Comparison of ENCODE assay signal across 8 cellular contexts in genomic region chr6:157822221-157823000, GRCh38. TPM values are rescaled to one million over a fixed set of nuclear protein-coding genes. Genes with fewer than 3 reads are reported as not detected.
A peak's percentile ranks its signal among the peaks of the same experiment; 100 is the strongest.
DNase-seq lines count a peak whose midpoint lies in the region; ATAC-seq and TF ChIP-seq lines count a peak whose summit lies in the region.

No MANE protein-coding gene starts in this region.

- no TSS peak for BruUV-seq in OCI-LY7 (replicated peaks; lab: Mats Ljungman, UMichigan)

- CTCF ChIA-PET in CD8-positive, alpha-beta memory T cell (lab: Charles Lee), result interaction anchor here (1.2 kb wide), 1 partner anchor 65 kb away, joined by 3 read pairs; no protein-coding TSS in a partner anchor
- CTCF ChIA-PET in OCI-LY7 (lab: Charles Lee; ENCODE audit: unreplicated experiment), result no interaction called here

- H2AFZ ChIP-seq in OCI-LY7 (ENCODE audit: low read length), result no peak overlapping the region

- H3K4me1 Mint-ChIP-seq in CD8-positive, alpha-beta memory T cell, result peaks cover 21 to 32% (median 24%) of the 10 kb centered on the region in 3 donors

- POLR2A ChIA-PET in CD8-positive, alpha-beta memory T cell (lab: Charles Lee), result no interaction called here
- POLR2A ChIA-PET in OCI-LY7 (lab: Charles Lee), result no interaction called here

- peak overlapping the region; percentile 34 to 84 (median 74) for H3K27ac Mint-ChIP-seq in CD8-positive, alpha-beta memory T cell

- no peaks in the 10 kb centered on the region for H3K27me3 ChIP-seq in CD8-positive, alpha-beta memory T cell (ENCODE audit: insufficient read depth, low read length, poor library complexity, severe bottlenecking)

- ATAC-seq in HG02981 (IDR thresholded peaks at IDR 0.05; ENCODE audit: unreplicated experiment) (peak; percentile 4), omental fat pad (ENCODE audit: low FRiP score) (peak; percentile 61)

- H3K9me3 Mint-ChIP-seq in CD8-positive, alpha-beta memory T cell, result no peaks in the 10 kb centered on the region

- no peaks in the 10 kb centered on the region for H4K20me1 ChIP-seq in OCI-LY7 (ENCODE audit: insufficient read depth, low read length)

- DNase-seq in CD8-positive, alpha-beta memory T cell, result peak in 2 of 5 donors; percentile 16 to 50
- peak; percentile 53 for DNase-seq in activated CD8-positive, alpha-beta memory T cell treated with anti-CD3 and anti-CD28 coated beads, Interleukin-2, amount 50 U/mL, for 4 hours
- no peak for DNase-seq in fibroblast of the aortic adventitia (ENCODE audit: low read depth)
- no peak for DNase-seq in omental fat pad (ENCODE audit: low spot score)
- no peak for DNase-seq in activated effector memory CD4-positive, alpha-beta T cell treated with anti-CD3 and anti-CD28 coated beads, Interleukin-2, amount 50 U/mL, for 16 hours
- no peak for DNase-seq in hepatic stellate cell (ENCODE audit: low spot score)
- no peak for DNase-seq in OCI-LY7 (ENCODE audit: low spot score)

- intact Hi-C loops in OCI-LY7 (cut with micrococcal nuclease; ENCODE audit: unreplicated experiment), result no loop called here

- H3K36me3 Mint-ChIP-seq in CD8-positive, alpha-beta memory T cell, result peaks cover 0 to 4% (median 0%) of the 10 kb centered on the region in 3 donors

- no peak overlapping the region for H3K4me3 ChIP-seq in CD8-positive, alpha-beta memory T cell (ENCODE audit: low read length)
- H3K4me3 ChIP-seq in fibroblast of the aortic adventitia (ENCODE audit: low read depth, low read length) (peak overlapping the region; percentile 63), OCI-LY7 (ENCODE audit: low read depth, low read length, poor library complexity, severe bottlenecking) (no peak overlapping the region)

- no peak overlapping the region for H3K4me2 ChIP-seq in OCI-LY7 (ENCODE audit: low read length)

- H3K4me1 ChIP-seq in CD8-positive, alpha-beta memory T cell (ENCODE audit: insufficient read depth, low read length), result peaks cover 14% of the 10 kb centered on the region
- H3K4me1 ChIP-seq in OCI-LY7 (ENCODE audit: insufficient read depth, low read length, poor library complexity, severe bottlenecking), result peaks cover 14% of the 10 kb centered on the region

- TF ChIP-seq CTCF in fibroblast of the aortic adventitia (IDR thresholded peaks at IDR 0.05; ENCODE audit: insufficient read depth, low read length) (no peak), omental fat pad (IDR thresholded peaks at IDR 0.05) (no peak), OCI-LY7 (conservative IDR thresholded peaks at IDR 0.05; ENCODE audit: low read length) (no peak)

- no peaks in the 10 kb centered on the region for H3K9me3 ChIP-seq in CD8-positive, alpha-beta memory T cell (ENCODE audit: low read length)
- no peaks in the 10 kb centered on the region for H3K9me3 ChIP-seq in OCI-LY7 (ENCODE audit: low read length)

- H3K36me3 ChIP-seq in CD8-positive, alpha-beta memory T cell (ENCODE audit: insufficient read depth, low read length), result no peaks in the 10 kb centered on the region
- H3K36me3 ChIP-seq in OCI-LY7 (ENCODE audit: insufficient read depth, low read length), result no peaks in the 10 kb centered on the region

- H3K9me2 ChIP-seq in OCI-LY7 (ENCODE audit: insufficient read depth, low read length), result no peaks in the 10 kb centered on the region

- no peaks in the 10 kb centered on the region for H3K79me2 ChIP-seq in OCI-LY7 (ENCODE audit: insufficient read depth, low read depth, low read length)

- peak overlapping the region; percentile 71 to 89 (median 77) for H3K4me3 Mint-ChIP-seq in CD8-positive, alpha-beta memory T cell

- H3K27me3 Mint-ChIP-seq in CD8-positive, alpha-beta memory T cell, result peaks cover 8% of the 10 kb centered on the region in 2 donors

- H3K27ac ChIP-seq in CD8-positive, alpha-beta memory T cell (ENCODE audit: low read depth, low read length), result peak overlapping the region; percentile 9
- no peak overlapping the region for H3K27ac ChIP-seq in OCI-LY7 (ENCODE audit: low read depth, low read length, poor library complexity, severe bottlenecking)

RNA-seq across cellular contexts. Expression of gene SNX9, which starts 0.6 kb away (rescaled TPM):
- 10 to 100 TPM; 60.3 to 60.5 TPM for total RNA-seq in CD8-positive, alpha-beta memory T cell
- polyA plus RNA-seq in CD8-positive, alpha-beta memory T cell, result 11.9 TPM
- 108 and 182 TPM in 2 replicates for total RNA-seq in fibroblast of the aortic adventitia (ENCODE audit: low replicate concordance)
- 10 to 100 TPM; 61.8 to 89.6 (median 76.3) TPM for total RNA-seq in omental fat pad
- total RNA-seq in OCI-LY7 (2014; rRNA removed; shearing (Covaris generic)), result not detected in 2 replicates
- not detected in 2 replicates for total RNA-seq in OCI-LY7 (2022)

Comparison
In these comparisons a context has a peak if more than half of its experiments do, and no peak if none do; other contexts are left out.
1. RNA of gene SNX9, which starts 0.6 kb away (total RNA-seq): 108 to 182 TPM in fibroblast of the aortic adventitia, 61.8 to 89.6 TPM in omental fat pad and 60.3 to 60.5 TPM in CD8-positive, alpha-beta memory T cell; not detected in OCI-LY7; every median in the first group is over 10 times any median in the second.